15 cellular contexts compared by ENCODE assay signal in genomic region chr20:34074101-34074760, GRCh38. TPM values are rescaled to one million over a fixed set of nuclear protein-coding genes. Genes with fewer than 3 reads are reported as not detected.
A peak's percentile ranks its signal among the peaks of the same experiment; 100 is the strongest.
DNase-seq lines count a peak whose midpoint lies in the region; ATAC-seq and TF ChIP-seq lines count a peak whose summit lies in the region.
"Had no signal": no experiment of that assay in that cellular context is flagged by ENCODE, and none has a peak within 500 bp of the region (broad histone marks: within the 10 kb centered on the region; RNA-seq: fewer than 3 reads in every experiment).

No MANE protein-coding gene starts in this region.

- H3K4me3 Mint-ChIP-seq in activated CD8-positive, alpha-beta T cell treated with anti-CD3 and anti-CD28 coated beads, Interleukin-2, amount 10 ng/mL, durations not matched to agents 7 days and 5 days, result no peak overlapping the region
- no peak overlapping the region for H3K4me3 Mint-ChIP-seq in mesothelial cell of epicardium
- H3K4me3 Mint-ChIP-seq: brain, T-helper 17 cell had no signal

- no peak overlapping the region for H3K18ac ChIP-seq in mesendoderm (ENCODE audit: low read length)

- DNase-seq in AG08396 (ENCODE audit: low spot score) (peak; percentile 53), ELR (ENCODE audit: low read depth) (peak; percentile 58), mesendoderm (peak; percentile 69), mesothelial cell of epicardium (ENCODE audit: low spot score in 2 of 2, unreplicated experiment in 2 of 2) (no peak), NCI-H748 (lab: John Stamatoyannopoulos, UW; ENCODE audit: unreplicated experiment) (no peak), dorsolateral prefrontal cortex (no peak), NCI-H1417 (lab: John Stamatoyannopoulos, UW) (no peak)
- DNase-seq in activated CD8-positive, alpha-beta T cell treated with anti-CD3 and anti-CD28 coated beads, Interleukin-2, amount 10 ng/mL, durations not matched to agents 7 days and 5 days, result no peak
- DNase-seq: hypothalamus, NCI-H2227 treated with DMSO at 0.1 percent for 48 hours, PC-9, T-helper 17 cell had no signal

- H3K36me3 ChIP-seq in mesendoderm (ENCODE audit: control insufficient read depth, insufficient read depth, low read length), result peaks cover 4% of the 10 kb centered on the region

- peak overlapping the region; percentile 37 for H3K27ac Mint-ChIP-seq in activated CD8-positive, alpha-beta T cell treated with anti-CD3 and anti-CD28 coated beads, Interleukin-2, amount 10 ng/mL, durations not matched to agents 7 days and 5 days
- no peak overlapping the region for H3K27ac Mint-ChIP-seq in mesothelial cell of epicardium
- H3K27ac Mint-ChIP-seq: T-helper 17 cell had no signal

- no peak overlapping the region for H3K23ac ChIP-seq in mesendoderm (ENCODE audit: low read length)

- no peak overlapping the region for H3K4me2 ChIP-seq in mesendoderm (ENCODE audit: low read length)
- H3K4me2 ChIP-seq: PC-9 had no signal

- H4K5ac ChIP-seq in mesendoderm (ENCODE audit: low read length), result no peak overlapping the region

- no peak overlapping the region for H3K4me3 ChIP-seq in mesendoderm (ENCODE audit: low read length)
- no peak overlapping the region for H3K4me3 ChIP-seq in dorsolateral prefrontal cortex
- H3K4me3 ChIP-seq: PC-9 had no signal

- peaks cover 36% of the 10 kb centered on the region for H3K36me3 Mint-ChIP-seq in activated CD8-positive, alpha-beta T cell treated with anti-CD3 and anti-CD28 coated beads, Interleukin-2, amount 10 ng/mL, durations not matched to agents 7 days and 5 days (ENCODE audit: low read depth)
- peaks cover 15% of the 10 kb centered on the region for H3K36me3 Mint-ChIP-seq in mesothelial cell of epicardium

- peaks cover 17% of the 10 kb centered on the region for H3K79me1 ChIP-seq in mesendoderm (ENCODE audit: low read length)

- no peak overlapping the region for H2BK120ac ChIP-seq in mesendoderm (ENCODE audit: low read depth, low read length)

- H4K8ac ChIP-seq in mesendoderm (ENCODE audit: low read depth, low read length), result no peak overlapping the region

- H3K79me2 ChIP-seq in mesendoderm (ENCODE audit: control insufficient read depth, insufficient read depth, low read length), result no peaks in the 10 kb centered on the region

- no peak overlapping the region for H2BK5ac ChIP-seq in mesendoderm (ENCODE audit: low read length)

- H3K9ac ChIP-seq in mesendoderm (ENCODE audit: low read length), result no peak overlapping the region

- no peak overlapping the region for H3K56ac ChIP-seq in mesendoderm (ENCODE audit: low read length)

- H3K27me3 ChIP-seq in mesendoderm (ENCODE audit: insufficient read depth, low read length, poor library complexity), result no peaks in the 10 kb centered on the region
- no peaks in the 10 kb centered on the region for H3K27me3 ChIP-seq in dorsolateral prefrontal cortex
- H3K27me3 ChIP-seq: neutrophil had no signal

- H3K27ac ChIP-seq in mesendoderm (ENCODE audit: low read depth, low read length), result no peak overlapping the region
- H3K27ac ChIP-seq in dorsolateral prefrontal cortex, result no peak overlapping the region
- H3K27ac ChIP-seq: C4-2B, neutrophil, PC-9 had no signal

- no peaks in the 10 kb centered on the region for H3K27me3 Mint-ChIP-seq in activated CD8-positive, alpha-beta T cell treated with anti-CD3 and anti-CD28 coated beads, Interleukin-2, amount 10 ng/mL, durations not matched to agents 7 days and 5 days (ENCODE audit: low read depth)
- H3K27me3 Mint-ChIP-seq in mesothelial cell of epicardium (ENCODE audit: low read depth), result no peaks in the 10 kb centered on the region
- H3K27me3 Mint-ChIP-seq: brain, T-helper 17 cell had no signal

- no peaks in the 10 kb centered on the region for H3K9me3 Mint-ChIP-seq in activated CD8-positive, alpha-beta T cell treated with anti-CD3 and anti-CD28 coated beads, Interleukin-2, amount 10 ng/mL, durations not matched to agents 7 days and 5 days (ENCODE audit: insufficient read depth)
- no peaks in the 10 kb centered on the region for H3K9me3 Mint-ChIP-seq in mesothelial cell of epicardium
- H3K9me3 Mint-ChIP-seq: brain had no signal

- peaks cover 3% of the 10 kb centered on the region for H3K4me1 Mint-ChIP-seq in activated CD8-positive, alpha-beta T cell treated with anti-CD3 and anti-CD28 coated beads, Interleukin-2, amount 10 ng/mL, durations not matched to agents 7 days and 5 days (ENCODE audit: low read depth)
- H3K4me1 Mint-ChIP-seq in mesothelial cell of epicardium, result peaks cover 3% of the 10 kb centered on the region

- intact Hi-C loops in dorsolateral prefrontal cortex (cut with DNase I), result loop anchor here in 1 of 2 donors (5.0 kb wide), 3 partner anchors 82 to 212 kb away; partner anchors contain the start of gene RALY

- ATAC-seq in activated CD8-positive, alpha-beta T cell treated with anti-CD3 and anti-CD28 coated beads, Interleukin-2, amount 10 ng/mL, durations not matched to agents 7 days and 5 days, result no peak
- ATAC-seq: T-helper 17 cell had no signal

- no peak overlapping the region for H2BK15ac ChIP-seq in mesendoderm (replicated peaks; ENCODE audit: low read depth)

- no peak overlapping the region for H2AK5ac ChIP-seq in mesendoderm (ENCODE audit: low read length)

- H3K4me1 ChIP-seq in mesendoderm (ENCODE audit: control insufficient read depth, low read depth, low read length), result no peaks in the 10 kb centered on the region

- POLR2A ChIA-PET in activated CD8-positive, alpha-beta T cell treated with anti-CD3 and anti-CD28 coated beads, Interleukin-2, amount 10 ng/mL, durations not matched to agents 7 days and 5 days (lab: Charles Lee), result no interaction called here

- CTCF ChIA-PET in activated CD8-positive, alpha-beta T cell treated with anti-CD3 and anti-CD28 coated beads, Interleukin-2, amount 10 ng/mL, durations not matched to agents 7 days and 5 days (lab: Charles Lee), result interaction anchor here (1.2 to 1.4 kb wide), 2 partner anchors 141 to 158 kb away, joined by 3 read pairs; no protein-coding TSS in a partner anchor

- no peak for TF ChIP-seq CTCF in mesothelial cell of epicardium (IDR thresholded peaks at IDR 0.05; ENCODE audit: unreplicated experiment)
- TF ChIP-seq CTCF in dorsolateral prefrontal cortex (IDR thresholded peaks at IDR 0.05 in 54 of 56, conservative IDR thresholded peaks at IDR 0.05 in 2 of 56; ENCODE audit: low read depth in 1 of 56, partially characterized antibody in 56 of 56), result no peak

- WGBS in mesendoderm (ENCODE audit: extremely low coverage, insufficient coverage, low lambda C conversion rate), result no CpG with 5 or more reads among the region's 7 CpGs

- H3K4ac ChIP-seq in mesendoderm (ENCODE audit: low read depth, low read length), result no peak overlapping the region

RNA-seq across cellular contexts. Expression of gene EIF2S2, which starts 37.8 kb away (rescaled TPM):
- 10 to 100 TPM; 94.4 to 94.7 TPM for total RNA-seq in activated CD8-positive, alpha-beta T cell treated with anti-CD3 and anti-CD28 coated beads, Interleukin-2, amount 10 ng/mL, durations not matched to agents 7 days and 5 days
- 307 TPM for polyA plus RNA-seq in mesendoderm (2013, experiment 1 of 2)
- polyA plus RNA-seq in mesendoderm (2013, experiment 2 of 2), result 307 TPM
- 45.5 to 46.7 TPM (median 46.1 TPM) in 3 replicates for total RNA-seq in mesothelial cell of epicardium
- 10 to 100 TPM; 20.5 to 39.5 (median 30.6) TPM for total RNA-seq in dorsolateral prefrontal cortex

Comparison
In these comparisons a context has a peak if more than half of its experiments do, and no peak if none do; other contexts are left out.
1. DNase-seq: peak in AG08396 (single experiment), ELR (single experiment) and mesendoderm (single experiment); none in activated CD8-positive, alpha-beta T cell treated with anti-CD3 and anti-CD28 coated beads, Interleukin-2, amount 10 ng/mL, durations not matched to agents 7 days and 5 days (single experiment), mesothelial cell of epicardium (0 of 2), NCI-H748 (single experiment), dorsolateral prefrontal cortex (0 of 10) and NCI-H1417 (0 of 3).